In the genomic region with DNA sequence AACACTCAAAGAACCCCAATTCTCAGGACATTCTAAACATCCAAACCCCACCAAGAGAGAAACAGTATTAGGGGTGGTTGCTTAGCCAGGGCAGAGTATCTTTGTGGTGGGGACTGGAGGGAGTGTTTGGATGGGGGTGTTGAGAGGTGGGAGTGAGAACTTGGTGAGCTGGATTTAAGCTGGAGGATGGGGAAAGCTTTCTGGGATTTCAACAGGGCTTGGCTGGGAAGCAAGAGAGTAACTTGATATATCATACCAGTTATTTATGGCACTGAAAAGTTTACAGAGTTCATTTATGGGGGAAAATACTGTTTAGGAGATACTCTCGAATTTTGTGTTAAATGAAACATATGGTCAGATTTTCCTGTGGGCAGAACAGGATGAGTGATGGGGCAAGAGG, we compare ENCODE assay signal across 22 cellular contexts. TPM values are rescaled to one million over a fixed set of nuclear protein-coding genes. Genes with fewer than 3 reads are reported as not detected.
A peak's percentile ranks its signal among the peaks of the same experiment; 100 is the strongest.
DNase-seq lines count a peak whose midpoint lies in the region; ATAC-seq and TF ChIP-seq lines count a peak whose summit lies in the region.
"Had no signal": no experiment of that assay in that cellular context is flagged by ENCODE, and none has a peak within 500 bp of the region (broad histone marks: within the 10 kb centered on the region; RNA-seq: fewer than 3 reads in every experiment).

No MANE protein-coding gene starts in this region.

- POLR2A ChIA-PET in IMR-90 (lab: Charles Lee; ENCODE audit: unreplicated experiment): no interaction called here

- H2BK15ac ChIP-seq in IMR-90 (ENCODE audit: low read depth, low read length): no peak overlapping the region; the same call in 2 of the 3 replicates

- in situ Hi-C loops in IMR-90 (cut with MboI; ENCODE audit: low sequenced_read_pairs): no loop called here

- peaks cover 6% of the 10 kb centered on the region; the same call in 1 of the 2 replicates for H3K9me3 ChIP-seq in IMR-90 (ENCODE audit: control insufficient read depth, insufficient read depth, low read length)
- H3K9me3 ChIP-seq: A549 had no signal

- H2BK120ac ChIP-seq in IMR-90 (ENCODE audit: low read depth, low read length): no peak overlapping the region

- no peaks in the 10 kb centered on the region for H3K27me3 ChIP-seq in IMR-90 (ENCODE audit: control insufficient read depth, insufficient read depth, low read length)

- dilution Hi-C loops in IMR-90 (cut with HindIII; ENCODE audit: low sequenced_read_pairs, unreplicated experiment): no loop called here

- CTCF ChIA-PET in IMR-90 (lab: Yijun Ruan, JAX): interaction anchor here (0.8 kb wide), 1 partner anchor 21 kb away, joined by 3 read pairs; no protein-coding TSS in a partner anchor

- DNase-seq in IMR-90 (no peak), fibroblast of gingiva (ENCODE audit: low read depth) (peak; percentile 58), myocyte (ENCODE audit: low read depth) (peak; percentile 50), osteocyte (ENCODE audit: extremely low spot score, unreplicated experiment) (no peak), NCI-H226 (no peak), cardiac septum (ENCODE audit: low spot score) (no peak)
- DNase-seq in stimulated activated effector memory CD8-positive, alpha-beta T cell treated with anti-CD3 and anti-CD28 coated beads, Interleukin-12 subunit alpha, Interleukin-12 subunit beta, amount 100 ng/mL, for 72 hours (ENCODE audit: low spot score in 2 of 2): no peak
- DNase-seq: AML-193; CD4-positive, alpha-beta T cell; DMS 273 treated with DMSO at 0.1 percent for 48 hours; DMS79 treated with DMSO at 0.1 percent for 48 hours; NCI-H1048; NCI-H1417 treated with DMSO at 0.1 percent for 48 hours; NCI-H1694 treated with DMSO at 0.1 percent for 48 hours; NCI-H2081; NCI-H2227 treated with DMSO at 0.1 percent for 48 hours; NCI-H510A treated with DMSO at 0.1 percent for 48 hours; NK-92 treated with Interleukin-12 subunit alpha and Interleukin-12 subunit beta, amount 100 ng/mL, for 24 hours; PC-3 had no signal

- no peak overlapping the region for H3K14ac ChIP-seq in IMR-90 (replicated peaks; ENCODE audit: low read depth, low read length)

- no peaks in the 10 kb centered on the region for H3K36me3 Mint-ChIP-seq in stimulated activated effector memory CD8-positive, alpha-beta T cell treated with anti-CD3 and anti-CD28 coated beads, Interleukin-12 subunit alpha, Interleukin-12 subunit beta, amount 100 ng/mL, for 72 hours
- no peaks in the 10 kb centered on the region for H3K36me3 Mint-ChIP-seq in osteocyte (ENCODE audit: unreplicated experiment)

- peak overlapping the region; percentile 5; the same call in 1 of the 2 replicates for H3K4me2 ChIP-seq in IMR-90 (ENCODE audit: low read depth, low read length)
- H3K4me2 ChIP-seq: A549 had no signal

- no TSS peak for BruUV-seq in IMR-90 (replicated peaks; lab: Mats Ljungman, UMichigan)

- H2BK20ac ChIP-seq in IMR-90 (ENCODE audit: low read depth, low read length): no peak overlapping the region

- H3K4me1 ChIP-seq in IMR-90 (ENCODE audit: control insufficient read depth, insufficient read depth, low read length): peaks cover 4% of the 10 kb centered on the region; the same call in 1 of the 2 replicates
- H3K4me1 ChIP-seq: A549 had no signal

- peak; percentile 56 for ATAC-seq in IMR-90 (ENCODE audit: low read depth)
- no peak for ATAC-seq in stimulated activated effector memory CD8-positive, alpha-beta T cell treated with anti-CD3 and anti-CD28 coated beads, Interleukin-12 subunit alpha, Interleukin-12 subunit beta, amount 100 ng/mL, for 72 hours
- ATAC-seq: A549, PC-3 had no signal

- no peak overlapping the region for H2AFZ ChIP-seq in IMR-90 (replicated peaks; ENCODE audit: low read length, poor library complexity)

- TF ChIP-seq POLR2A in IMR-90 (IDR thresholded peaks at IDR 0.05; ENCODE audit: low read depth, low read length): no peak

- H4K8ac ChIP-seq in IMR-90 (ENCODE audit: low read depth in 2 of 2, low read length in 2 of 2): no peak overlapping the region

- intact Hi-C loops in IMR-90 (cut with micrococcal nuclease) (no loop called here), cardiac septum (cut with DNase I) (no loop called here)

- H3K27me3 Mint-ChIP-seq in osteocyte (ENCODE audit: unreplicated experiment): peaks cover 35% of the 10 kb centered on the region

- no peak overlapping the region for H3K4me3 ChIP-seq in IMR-90 (ENCODE audit: insufficient read depth, low read depth, low read length)
- H3K4me3 ChIP-seq: A549; BLaER1 treated with 17β-estradiol and CSF1 and Interleukin-3, amounts not matched to agents 10 nM and 100 nM had no signal

- no peak overlapping the region for H2BK5ac ChIP-seq in IMR-90 (ENCODE audit: low read depth, low read length, poor library complexity, severe bottlenecking)

- TF ChIP-seq CTCF in IMR-90 (conservative IDR thresholded peaks at IDR 0.05; ENCODE audit: low read depth, low read length): no peak
- TF ChIP-seq CTCF in osteocyte (IDR thresholded peaks at IDR 0.05): no peak

- no peak overlapping the region for H3K23ac ChIP-seq in IMR-90 (ENCODE audit: low read depth, low read length)

- H3K56ac ChIP-seq in IMR-90 (ENCODE audit: extremely low read depth, insufficient read depth, low read length): no peak overlapping the region

- H3K4me3 Mint-ChIP-seq in stimulated activated effector memory CD8-positive, alpha-beta T cell treated with anti-CD3 and anti-CD28 coated beads, Interleukin-12 subunit alpha, Interleukin-12 subunit beta, amount 100 ng/mL, for 72 hours: no peak overlapping the region
- no peak overlapping the region for H3K4me3 Mint-ChIP-seq in osteocyte (ENCODE audit: unreplicated experiment)
- H3K4me3 Mint-ChIP-seq: CD4-positive, alpha-beta T cell had no signal

- WGBS in IMR-90 (ENCODE audit: extremely low coverage in 2 of 2, insufficient read length in 1 of 2), 2 experiments: 17% methylated on average over 1 of the region's 1 CpG; no CpG with 5 or more reads in 1 of the 2 experiments

- H3K79me1 ChIP-seq in IMR-90 (ENCODE audit: low read depth in 1 of 2, low read length in 2 of 2): no peaks in the 10 kb centered on the region

- no peak overlapping the region for H3K4ac ChIP-seq in IMR-90 (ENCODE audit: low read depth, low read length)

- no peaks in the 10 kb centered on the region for H3K4me1 Mint-ChIP-seq in stimulated activated effector memory CD8-positive, alpha-beta T cell treated with anti-CD3 and anti-CD28 coated beads, Interleukin-12 subunit alpha, Interleukin-12 subunit beta, amount 100 ng/mL, for 72 hours
- no peaks in the 10 kb centered on the region for H3K4me1 Mint-ChIP-seq in osteocyte (ENCODE audit: unreplicated experiment)

- no peaks in the 10 kb centered on the region for H4K20me1 ChIP-seq in IMR-90 (ENCODE audit: insufficient read depth, low read length)
- H4K20me1 ChIP-seq: BLaER1 treated with 17β-estradiol and CSF1 and Interleukin-3, amounts not matched to agents 10 nM and 100 nM had no signal

- H2AK9ac ChIP-seq in IMR-90 (replicated peaks; ENCODE audit: low read depth, low read length, poor library complexity): no peak overlapping the region

- H3K27ac ChIP-seq in IMR-90 (ENCODE audit: insufficient read depth, low read length): no peak overlapping the region
- H3K27ac ChIP-seq: A549; BLaER1 treated with 17β-estradiol and CSF1 and Interleukin-3, amounts not matched to agents 10 nM and 100 nM; HL-60 had no signal

- no peak overlapping the region for H2AK5ac ChIP-seq in IMR-90 (ENCODE audit: low read depth, low read length)

- no peaks in the 10 kb centered on the region for H3K36me3 ChIP-seq in IMR-90 (ENCODE audit: control insufficient read depth, insufficient read depth, low read length)
- H3K36me3 ChIP-seq: BLaER1 treated with 17β-estradiol and CSF1 and Interleukin-3, amounts not matched to agents 10 nM and 100 nM had no signal

- no peaks in the 10 kb centered on the region for H3K9me3 Mint-ChIP-seq in stimulated activated effector memory CD8-positive, alpha-beta T cell treated with anti-CD3 and anti-CD28 coated beads, Interleukin-12 subunit alpha, Interleukin-12 subunit beta, amount 100 ng/mL, for 72 hours
- no peaks in the 10 kb centered on the region for H3K9me3 Mint-ChIP-seq in osteocyte (ENCODE audit: unreplicated experiment)
- H3K9me3 Mint-ChIP-seq: CD4-positive, alpha-beta T cell had no signal

- H3K9me1 ChIP-seq in IMR-90 (ENCODE audit: insufficient read depth, low read length): no peaks in the 10 kb centered on the region

- H4K5ac ChIP-seq in IMR-90 (ENCODE audit: low read depth, low read length): no peak overlapping the region

- no peak overlapping the region for H3K18ac ChIP-seq in IMR-90 (ENCODE audit: low read depth, low read length)

- no peak overlapping the region for H4K91ac ChIP-seq in IMR-90 (ENCODE audit: insufficient read depth, low read depth, low read length)

- H3K9ac ChIP-seq in IMR-90 (ENCODE audit: low read depth, low read length): no peak overlapping the region
- H3K9ac ChIP-seq: BLaER1 treated with 17β-estradiol and CSF1 and Interleukin-3, amounts not matched to agents 10 nM and 100 nM had no signal

- TF ChIP-seq RAD21 in IMR-90 (IDR thresholded peaks at IDR 0.05; ENCODE audit: low read length): no peak

- H3K27ac Mint-ChIP-seq in stimulated activated effector memory CD8-positive, alpha-beta T cell treated with anti-CD3 and anti-CD28 coated beads, Interleukin-12 subunit alpha, Interleukin-12 subunit beta, amount 100 ng/mL, for 72 hours: peak overlapping the region; percentile 30
- no peak overlapping the region for H3K27ac Mint-ChIP-seq in osteocyte (ENCODE audit: unreplicated experiment)
- H3K27ac Mint-ChIP-seq: CD4-positive, alpha-beta T cell had no signal

TF ChIP-seq in IMR-90, 13 proteins besides CTCF, POLR2A, EP300 and RAD21:
- TF ChIP-seq RFX5 (IDR thresholded peaks at IDR 0.05; ENCODE audit: low read depth, low read length): no peak
- no peak for TF ChIP-seq MAFK (IDR thresholded peaks at IDR 0.05; ENCODE audit: low read depth, low read length)
- no peak for TF ChIP-seq NFE2L2 (IDR thresholded peaks at IDR 0.05; ENCODE audit: low read depth, low read length)
- TF ChIP-seq, protein P1, sequence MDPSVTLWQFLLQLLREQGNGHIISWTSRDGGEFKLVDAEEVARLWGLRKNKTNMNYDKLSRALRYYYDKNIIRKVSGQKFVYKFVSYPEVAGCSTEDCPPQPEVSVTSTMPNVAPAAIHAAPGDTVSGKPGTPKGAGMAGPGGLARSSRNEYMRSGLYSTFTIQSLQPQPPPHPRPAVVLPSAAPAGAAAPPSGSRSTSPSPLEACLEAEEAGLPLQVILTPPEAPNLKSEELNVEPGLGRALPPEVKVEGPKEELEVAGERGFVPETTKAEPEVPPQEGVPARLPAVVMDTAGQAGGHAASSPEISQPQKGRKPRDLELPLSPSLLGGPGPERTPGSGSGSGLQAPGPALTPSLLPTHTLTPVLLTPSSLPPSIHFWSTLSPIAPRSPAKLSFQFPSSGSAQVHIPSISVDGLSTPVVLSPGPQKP (IDR thresholded peaks at IDR 0.05; ENCODE audit: borderline replicate concordance, low read depth, low read length): no peak
- no peak for TF ChIP-seq CEBPB (IDR thresholded peaks at IDR 0.05; ENCODE audit: low read depth, low read length)

RNA-seq across cellular contexts. Expression of a gene that starts 6.8 kb away (rescaled TPM):
- 2.0 and 3.1 TPM in 2 replicates for total RNA-seq in IMR-90 (2012; rRNA removed)
- 2.9 and 3.1 TPM in 2 replicates for polyA plus RNA-seq in IMR-90 (2012; rRNA removed)
- 2.1 and 2.2 TPM in 2 replicates for polyA plus RNA-seq in IMR-90 (2012; cell fraction: cytosol; rRNA removed)
- 1.9 and 4.7 TPM in 2 replicates for polyA plus RNA-seq in IMR-90 (2012; cell fraction: nucleus; rRNA removed; ENCODE audit: low replicate concordance)
- total RNA-seq in myocyte: 6.3 and 14.7 TPM in 2 replicates
- polyA plus RNA-seq in myocyte (2012): 6.9 TPM
- 4.2 and 5.5 TPM in 2 replicates for total RNA-seq in osteocyte
- 1.4 TPM for total RNA-seq in cardiac septum

Comparison
In these comparisons a context has a peak if more than half of its experiments do, and no peak if none do; other contexts are left out.
1. DNase-seq: peak in fibroblast of gingiva (single experiment) and myocyte (single experiment); none in IMR-90 (single experiment), stimulated activated effector memory CD8-positive, alpha-beta T cell treated with anti-CD3 and anti-CD28 coated beads, Interleukin-12 subunit alpha, Interleukin-12 subunit beta, amount 100 ng/mL, for 72 hours (0 of 2), osteocyte (single experiment), NCI-H226 (single experiment) and cardiac septum (single experiment).